ENCODE assay signal across 23 cellular contexts in the genomic region with DNA sequence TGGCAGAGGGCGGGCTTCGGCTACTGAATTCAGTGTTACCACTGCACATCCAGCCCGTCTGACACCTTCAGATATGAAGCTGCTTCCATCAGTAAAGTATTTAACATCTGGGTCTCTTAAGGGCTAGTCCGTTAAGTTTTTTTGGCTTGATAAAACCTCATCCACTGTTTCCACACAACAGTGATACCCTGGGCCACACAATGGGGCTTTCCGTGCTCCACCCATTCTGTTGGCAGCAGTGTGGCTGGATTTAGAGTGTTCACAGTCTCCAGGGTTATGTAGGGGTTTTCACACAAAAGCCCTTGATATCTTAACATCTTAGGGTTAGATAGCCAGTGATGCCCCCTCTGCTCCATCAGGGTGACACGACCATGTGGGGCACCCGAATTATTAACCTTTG.
"Had no signal": no experiment of that assay in that cellular context is flagged by ENCODE, and none has a peak within 500 bp of the region (broad histone marks: within the 10 kb centered on the region; RNA-seq: fewer than 3 reads in every experiment).

No MANE protein-coding gene starts in this region.

- H3K9me3 ChIP-seq: esophagus muscularis mucosa, gastroesophageal sphincter, left ventricle myocardium inferior, lower lobe of right lung, mucosa of descending colon had no signal

- H3K36me3 ChIP-seq: esophagus muscularis mucosa, gastroesophageal sphincter, heart right ventricle, left ventricle myocardium inferior, lower lobe of right lung had no signal

- FAIRE-seq: colon, endothelial cell of umbilical vein, frontal cortex, islet of Langerhans, keratinocyte had no signal

- DNase-seq: dermis blood vessel endothelial cell; dorsolateral prefrontal cortex; effector CD4-positive, alpha-beta T cell; effector memory CD4-positive, alpha-beta T cell; foreskin keratinocyte; heart right ventricle; hippocampal formation; left colon; left ventricle myocardium inferior; lower lobe of right lung; mesenchymal stem cell; mucosa of descending colon had no signal

- H3K4me3 ChIP-seq: coronary artery, dorsolateral prefrontal cortex, esophagus muscularis mucosa, gastroesophageal sphincter, heart right ventricle, left ventricle myocardium inferior, lower lobe of right lung, mucosa of descending colon had no signal

- H3K27me3 ChIP-seq: dorsolateral prefrontal cortex, esophagus muscularis mucosa, foreskin keratinocyte, gastroesophageal sphincter, heart right ventricle had no signal

- H3K4me1 ChIP-seq: esophagus muscularis mucosa, foreskin keratinocyte, gastroesophageal sphincter, lower lobe of right lung had no signal

- H3K27ac ChIP-seq: coronary artery, dorsolateral prefrontal cortex, esophagus muscularis mucosa, foreskin keratinocyte, gastroesophageal sphincter, heart right ventricle, left ventricle myocardium inferior, lower lobe of right lung had no signal

- ATAC-seq: foreskin keratinocyte, gastroesophageal sphincter, heart right ventricle, left colon, left lobe of liver, lower lobe of right lung, mucosa of descending colon had no signal

- H3K36me3 Mint-ChIP-seq: mesothelial cell of epicardium had no signal

- H3K4me3 Mint-ChIP-seq: central memory CD8-positive, alpha-beta T cell; mesothelial cell of epicardium had no signal

- H3K27me3 Mint-ChIP-seq: central memory CD8-positive, alpha-beta T cell had no signal

- H3K4me1 Mint-ChIP-seq: central memory CD8-positive, alpha-beta T cell had no signal
